ENCODE assay signal across 7 cellular contexts in genomic region chr3:105752791-105753415, GRCh38.
DNase-seq lines count a peak whose midpoint lies in the region; ATAC-seq and FAIRE-seq lines count a peak whose summit lies in the region.

No MANE protein-coding gene starts in this region.

- H2BK5ac ChIP-seq in mesenchymal stem cell (ENCODE audit: low read depth, low read length, poor library complexity, severe bottlenecking), result no peak overlapping the region

- no peak overlapping the region for H2BK12ac ChIP-seq in mesenchymal stem cell (ENCODE audit: low read length in 2 of 2)

- POLR2A ChIA-PET in activated CD4-positive, alpha-beta memory T cell treated with anti-CD3 and anti-CD28 coated beads, Interleukin-2, amount 10 ng/mL, durations not matched to agents 7 days and 5 days (lab: Charles Lee), result interaction anchor here (1.2 to 1.8 kb wide), 5 partner anchors 48 to 423 kb away, joined by 3 to 12 read pairs (median 3); partner anchors contain the start of gene CBLB

- peaks cover 3 to 38% of the 10 kb centered on the region in 2 experiments for H3K36me3 ChIP-seq in mesenchymal stem cell (ENCODE audit: control insufficient read depth in 1 of 2, insufficient read depth in 2 of 2, low read depth in 1 of 2, low read length in 2 of 2)

- no peak overlapping the region for H4K91ac ChIP-seq in mesenchymal stem cell (ENCODE audit: low read length)

- H3K4me2 ChIP-seq in mesenchymal stem cell (ENCODE audit: low read length, poor library complexity, severe bottlenecking), result no peak overlapping the region

- WGBS in mesenchymal stem cell, result no CpG with 5 or more reads among the region's 1 CpG

- no peak overlapping the region for H2BK120ac ChIP-seq in mesenchymal stem cell (ENCODE audit: low read depth, low read length)

- no peak overlapping the region for H3K23ac ChIP-seq in mesenchymal stem cell (ENCODE audit: low read length in 2 of 2)

- peaks cover 7% of the 10 kb centered on the region for H3K79me1 ChIP-seq in mesenchymal stem cell (replicated peaks; ENCODE audit: low read length, poor library complexity, severe bottlenecking)

- no peak overlapping the region for H2AFZ ChIP-seq in mesenchymal stem cell (ENCODE audit: low read depth, low read length)

- H3K9me3 Mint-ChIP-seq in activated CD4-positive, alpha-beta memory T cell treated with anti-CD3 and anti-CD28 coated beads, Interleukin-2, amount 10 ng/mL, durations not matched to agents 7 days and 5 days, result peaks cover 8% of the 10 kb centered on the region

- H3K36me3 Mint-ChIP-seq in activated CD4-positive, alpha-beta memory T cell treated with anti-CD3 and anti-CD28 coated beads, Interleukin-2, amount 10 ng/mL, durations not matched to agents 7 days and 5 days (ENCODE audit: low read depth), result peaks cover 46% of the 10 kb centered on the region

- peak overlapping the region; percentile 100 for H3K27ac Mint-ChIP-seq in activated CD4-positive, alpha-beta memory T cell treated with anti-CD3 and anti-CD28 coated beads, Interleukin-2, amount 10 ng/mL, durations not matched to agents 7 days and 5 days

- H2BK15ac ChIP-seq in mesenchymal stem cell (ENCODE audit: low read depth, poor library complexity, severe bottlenecking), result no peak overlapping the region

- no peak overlapping the region for H3K4ac ChIP-seq in mesenchymal stem cell (ENCODE audit: low read depth in 1 of 2, low read length in 2 of 2)

- H3K27me3 Mint-ChIP-seq in activated CD4-positive, alpha-beta memory T cell treated with anti-CD3 and anti-CD28 coated beads, Interleukin-2, amount 10 ng/mL, durations not matched to agents 7 days and 5 days, result no peaks in the 10 kb centered on the region

- no peak overlapping the region for H3K9ac ChIP-seq in mesenchymal stem cell (ENCODE audit: low read length)

- peak; percentile 83 for FAIRE-seq in GM18507 (lab: Jason Lieb, UNC)

- peaks cover 69% of the 10 kb centered on the region for H3K4me1 Mint-ChIP-seq in activated CD4-positive, alpha-beta memory T cell treated with anti-CD3 and anti-CD28 coated beads, Interleukin-2, amount 10 ng/mL, durations not matched to agents 7 days and 5 days

- H3K4me3 Mint-ChIP-seq in activated CD4-positive, alpha-beta memory T cell treated with anti-CD3 and anti-CD28 coated beads, Interleukin-2, amount 10 ng/mL, durations not matched to agents 7 days and 5 days, result peak overlapping the region; percentile 47

- no peaks in the 10 kb centered on the region for H3K9me3 ChIP-seq in mesenchymal stem cell (ENCODE audit: control insufficient read depth, low read length)

- peak; percentile 52 for ATAC-seq in HG03097 (IDR thresholded peaks at IDR 0.05; ENCODE audit: low FRiP score, unreplicated experiment)

- CTCF ChIA-PET in activated CD4-positive, alpha-beta memory T cell treated with anti-CD3 and anti-CD28 coated beads, Interleukin-2, amount 10 ng/mL, durations not matched to agents 7 days and 5 days (lab: Charles Lee), result interaction anchor here (0.8 kb wide), 1 partner anchor 116 kb away, joined by 3 read pairs; no protein-coding TSS in a partner anchor

- H3K27ac ChIP-seq in mesenchymal stem cell (ENCODE audit: low read length, poor library complexity, severe bottlenecking), result no peak overlapping the region

- peaks cover 2% of the 10 kb centered on the region for H3K4me1 ChIP-seq in mesenchymal stem cell (ENCODE audit: control insufficient read depth, insufficient read depth, low read depth, low read length)

- H3K27me3 ChIP-seq in mesenchymal stem cell (ENCODE audit: control insufficient read depth in 1 of 2, insufficient read depth in 1 of 2, low read length in 2 of 2), result no peaks in the 10 kb centered on the region

- H3K18ac ChIP-seq in mesenchymal stem cell (ENCODE audit: low read depth in 1 of 2, low read length in 2 of 2), result no peak overlapping the region

- no peak for DNase-seq in GM18507 (ENCODE audit: extremely low spot score, insufficient read length, low read depth)
- peak; percentile 51 for DNase-seq in activated CD4-positive, alpha-beta memory T cell treated with anti-CD3 and anti-CD28 coated beads, Interleukin-2, amount 10 ng/mL, durations not matched to agents 7 days and 5 days
- DNase-seq in mesenchymal stem cell, result peak; percentile 23
- no peak for DNase-seq in NCI-H524 treated with DMSO at 0.1 percent for 48 hours (lab: John Stamatoyannopoulos, UW)
- no peak for DNase-seq in Ammon's horn (ENCODE audit: low spot score)
- no peak for DNase-seq in NCI-H526 (lab: John Stamatoyannopoulos, UW)

- no peak overlapping the region for H3K14ac ChIP-seq in mesenchymal stem cell (ENCODE audit: low read length in 2 of 2)

- no peak overlapping the region for H4K8ac ChIP-seq in mesenchymal stem cell (ENCODE audit: low read length)

- no peak overlapping the region for H2AK5ac ChIP-seq in mesenchymal stem cell (ENCODE audit: low read length, severe bottlenecking)

- H3K4me3 ChIP-seq in mesenchymal stem cell (ENCODE audit: insufficient read depth in 1 of 2, low read depth in 1 of 2, low read length in 2 of 2), result no peak overlapping the region

Comparison
In these comparisons a context has a peak if more than half of its experiments do, and no peak if none do; other contexts are left out.
1. DNase-seq: peak in activated CD4-positive, alpha-beta memory T cell treated with anti-CD3 and anti-CD28 coated beads, Interleukin-2, amount 10 ng/mL, durations not matched to agents 7 days and 5 days (single experiment) and mesenchymal stem cell (single experiment); none in GM18507 (single experiment), NCI-H524 treated with DMSO at 0.1 percent for 48 hours (single experiment), Ammon's horn (single experiment) and NCI-H526 (0 of 2).